In genomic region chr7:66181329-66181728, GRCh38 we compare ENCODE assay signal across 30 cellular contexts.
"Had no signal": no experiment of that assay in that cellular context is flagged by ENCODE, and none has a peak within 500 bp of the region (broad histone marks: within the 10 kb centered on the region; RNA-seq: fewer than 3 reads in every experiment).

No MANE protein-coding gene starts in this region.

- H3K27ac ChIP-seq: brain microvascular endothelial cell, coronary artery, epithelial cell of prostate, esophagus squamous epithelium, gastroesophageal sphincter, heart right ventricle, hepatocyte had no signal

- H3K27me3 ChIP-seq: brain microvascular endothelial cell, esophagus squamous epithelium, gastroesophageal sphincter, heart right ventricle, hepatocyte had no signal

- H3K4me3 ChIP-seq: coronary artery, esophagus squamous epithelium, gastroesophageal sphincter, heart right ventricle, hepatocyte had no signal

- H2AFZ ChIP-seq: hepatocyte had no signal

- FAIRE-seq: astrocyte, bronchial epithelial cell had no signal

- H3K4me1 ChIP-seq: gastroesophageal sphincter, heart right ventricle had no signal

- H3K36me3 ChIP-seq: brain microvascular endothelial cell, esophagus squamous epithelium, gastroesophageal sphincter, heart right ventricle had no signal

- H3K4me2 ChIP-seq: hepatocyte had no signal

- H3K79me2 ChIP-seq: hepatocyte had no signal

- DNase-seq: activated CD4-positive, alpha-beta memory T cell treated with anti-CD3 and anti-CD28 coated beads for 36 hours; activated CD4-positive, alpha-beta T cell treated with anti-CD3 and anti-CD28 coated beads for 36 hours; activated CD4-positive, alpha-beta T cell treated with anti-CD3 and anti-CD28 coated beads, Interleukin-2, amount 10 ng/mL, durations not matched to agents 24 days and 14 days; activated CD4-positive, CD25-positive, alpha-beta regulatory T cell; activated CD4-positive, CD25-positive, alpha-beta regulatory T cell treated with anti-CD3 and anti-CD28 coated beads, Interleukin-2, amount 50 U/mL, for 72 hours; activated CD8-positive, alpha-beta memory T cell treated with anti-CD3 and anti-CD28 coated beads, Interleukin-2, amount 10 ng/mL, durations not matched to agents 7 days and 5 days; activated CD8-positive, alpha-beta memory T cell treated with anti-CD3 and anti-CD28 coated beads, Interleukin-2, amount 50 U/mL, for 4 hours; activated CD8-positive, alpha-beta T cell treated with anti-CD3 and anti-CD28 coated beads, Interleukin-2, amount 10 ng/mL, durations not matched to agents 7 days and 5 days; activated gamma-delta T cell treated with Interleukin-2 at 50 U/mL for 16 hours; activated naive CD4-positive, alpha-beta T cell treated with anti-CD3 and anti-CD28 coated beads, Interleukin-2, amount 50 U/mL, for 16 hours; activated naive CD4-positive, alpha-beta T cell treated with Interleukin-2 at 50 U/mL for 16 hours; activated T-cell treated with anti-CD3 and anti-CD28 coated beads, Interleukin-2, amount 50 U/mL, for 1 hour; activated T-cell treated with anti-CD3 and anti-CD28 coated beads, Interleukin-2, amount 50 U/mL, for 48 hours; amniotic stem cell; anterior cingulate cortex; brain microvascular endothelial cell; effector CD4-positive, alpha-beta T cell; effector memory CD8-positive, alpha-beta T cell; esophagus squamous epithelium; foreskin melanocyte; heart right ventricle; T-helper 1 cell; T-helper 17 cell; T1000 had no signal

- H3K9me3 ChIP-seq: esophagus squamous epithelium, gastroesophageal sphincter had no signal

- ATAC-seq: activated CD4-positive, alpha-beta T cell treated with anti-CD3 and anti-CD28 coated beads for 36 hours; activated CD8-positive, alpha-beta memory T cell treated with anti-CD3 and anti-CD28 coated beads, Interleukin-2, amount 10 ng/mL, durations not matched to agents 7 days and 5 days; activated CD8-positive, alpha-beta T cell treated with anti-CD3 and anti-CD28 coated beads, Interleukin-2, amount 10 ng/mL, durations not matched to agents 7 days and 5 days; effector memory CD8-positive, alpha-beta T cell; gastroesophageal sphincter; heart right ventricle; T-helper 17 cell had no signal
